ENCODE assay signal across 1 cellular context in the genomic region with DNA sequence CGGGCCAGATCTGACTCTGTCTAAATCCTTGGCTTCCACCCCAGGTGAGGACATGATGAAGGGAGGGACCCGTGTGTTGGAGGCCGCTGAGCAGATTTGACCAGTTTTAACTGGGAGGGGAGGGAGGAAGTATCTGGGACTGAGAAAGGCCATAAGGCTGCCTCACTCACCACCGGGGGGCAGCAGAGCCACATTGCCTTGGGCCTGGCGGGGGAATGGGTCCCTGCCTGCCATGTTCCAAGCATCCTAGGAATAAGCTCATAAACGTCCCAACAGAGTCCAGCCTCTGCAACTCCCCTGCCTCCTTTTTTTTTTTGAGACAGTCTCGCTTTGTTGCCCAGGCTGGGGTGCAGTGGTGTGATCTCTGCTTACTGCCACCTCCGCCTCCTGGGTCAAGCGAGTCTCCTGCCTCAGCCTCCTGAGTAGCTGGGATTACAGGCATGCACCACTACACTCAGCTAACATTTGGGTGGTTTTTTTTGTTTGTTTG.
TF ChIP-seq lines count a peak whose summit lies in the region.

No MANE protein-coding gene starts in this region.

TF ChIP-seq in HepG2, 621 proteins besides CTCF, POLR2A, EP300 and RAD21 (continued from another document and continues in another):
- TF ChIP-seq, protein P1, sequence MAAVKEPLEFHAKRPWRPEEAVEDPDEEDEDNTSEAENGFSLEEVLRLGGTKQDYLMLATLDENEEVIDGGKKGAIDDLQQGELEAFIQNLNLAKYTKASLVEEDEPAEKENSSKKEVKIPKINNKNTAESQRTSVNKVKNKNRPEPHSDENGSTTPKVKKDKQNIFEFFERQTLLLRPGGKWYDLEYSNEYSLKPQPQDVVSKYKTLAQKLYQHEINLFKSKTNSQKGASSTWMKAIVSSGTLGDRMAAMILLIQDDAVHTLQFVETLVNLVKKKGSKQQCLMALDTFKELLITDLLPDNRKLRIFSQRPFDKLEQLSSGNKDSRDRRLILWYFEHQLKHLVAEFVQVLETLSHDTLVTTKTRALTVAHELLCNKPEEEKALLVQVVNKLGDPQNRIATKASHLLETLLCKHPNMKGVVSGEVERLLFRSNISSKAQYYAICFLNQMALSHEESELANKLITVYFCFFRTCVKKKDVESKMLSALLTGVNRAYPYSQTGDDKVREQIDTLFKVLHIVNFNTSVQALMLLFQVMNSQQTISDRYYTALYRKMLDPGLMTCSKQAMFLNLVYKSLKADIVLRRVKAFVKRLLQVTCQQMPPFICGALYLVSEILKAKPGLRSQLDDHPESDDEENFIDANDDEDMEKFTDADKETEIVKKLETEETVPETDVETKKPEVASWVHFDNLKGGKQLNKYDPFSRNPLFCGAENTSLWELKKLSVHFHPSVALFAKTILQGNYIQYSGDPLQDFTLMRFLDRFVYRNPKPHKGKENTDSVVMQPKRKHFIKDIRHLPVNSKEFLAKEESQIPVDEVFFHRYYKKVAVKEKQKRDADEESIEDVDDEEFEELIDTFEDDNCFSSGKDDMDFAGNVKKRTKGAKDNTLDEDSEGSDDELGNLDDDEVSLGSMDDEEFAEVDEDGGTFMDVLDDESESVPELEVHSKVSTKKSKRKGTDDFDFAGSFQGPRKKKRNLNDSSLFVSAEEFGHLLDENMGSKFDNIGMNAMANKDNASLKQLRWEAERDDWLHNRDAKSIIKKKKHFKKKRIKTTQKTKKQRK (IDR thresholded peaks at IDR 0.05; ENCODE audit: low read length): no peak
- TF ChIP-seq, protein P2, sequence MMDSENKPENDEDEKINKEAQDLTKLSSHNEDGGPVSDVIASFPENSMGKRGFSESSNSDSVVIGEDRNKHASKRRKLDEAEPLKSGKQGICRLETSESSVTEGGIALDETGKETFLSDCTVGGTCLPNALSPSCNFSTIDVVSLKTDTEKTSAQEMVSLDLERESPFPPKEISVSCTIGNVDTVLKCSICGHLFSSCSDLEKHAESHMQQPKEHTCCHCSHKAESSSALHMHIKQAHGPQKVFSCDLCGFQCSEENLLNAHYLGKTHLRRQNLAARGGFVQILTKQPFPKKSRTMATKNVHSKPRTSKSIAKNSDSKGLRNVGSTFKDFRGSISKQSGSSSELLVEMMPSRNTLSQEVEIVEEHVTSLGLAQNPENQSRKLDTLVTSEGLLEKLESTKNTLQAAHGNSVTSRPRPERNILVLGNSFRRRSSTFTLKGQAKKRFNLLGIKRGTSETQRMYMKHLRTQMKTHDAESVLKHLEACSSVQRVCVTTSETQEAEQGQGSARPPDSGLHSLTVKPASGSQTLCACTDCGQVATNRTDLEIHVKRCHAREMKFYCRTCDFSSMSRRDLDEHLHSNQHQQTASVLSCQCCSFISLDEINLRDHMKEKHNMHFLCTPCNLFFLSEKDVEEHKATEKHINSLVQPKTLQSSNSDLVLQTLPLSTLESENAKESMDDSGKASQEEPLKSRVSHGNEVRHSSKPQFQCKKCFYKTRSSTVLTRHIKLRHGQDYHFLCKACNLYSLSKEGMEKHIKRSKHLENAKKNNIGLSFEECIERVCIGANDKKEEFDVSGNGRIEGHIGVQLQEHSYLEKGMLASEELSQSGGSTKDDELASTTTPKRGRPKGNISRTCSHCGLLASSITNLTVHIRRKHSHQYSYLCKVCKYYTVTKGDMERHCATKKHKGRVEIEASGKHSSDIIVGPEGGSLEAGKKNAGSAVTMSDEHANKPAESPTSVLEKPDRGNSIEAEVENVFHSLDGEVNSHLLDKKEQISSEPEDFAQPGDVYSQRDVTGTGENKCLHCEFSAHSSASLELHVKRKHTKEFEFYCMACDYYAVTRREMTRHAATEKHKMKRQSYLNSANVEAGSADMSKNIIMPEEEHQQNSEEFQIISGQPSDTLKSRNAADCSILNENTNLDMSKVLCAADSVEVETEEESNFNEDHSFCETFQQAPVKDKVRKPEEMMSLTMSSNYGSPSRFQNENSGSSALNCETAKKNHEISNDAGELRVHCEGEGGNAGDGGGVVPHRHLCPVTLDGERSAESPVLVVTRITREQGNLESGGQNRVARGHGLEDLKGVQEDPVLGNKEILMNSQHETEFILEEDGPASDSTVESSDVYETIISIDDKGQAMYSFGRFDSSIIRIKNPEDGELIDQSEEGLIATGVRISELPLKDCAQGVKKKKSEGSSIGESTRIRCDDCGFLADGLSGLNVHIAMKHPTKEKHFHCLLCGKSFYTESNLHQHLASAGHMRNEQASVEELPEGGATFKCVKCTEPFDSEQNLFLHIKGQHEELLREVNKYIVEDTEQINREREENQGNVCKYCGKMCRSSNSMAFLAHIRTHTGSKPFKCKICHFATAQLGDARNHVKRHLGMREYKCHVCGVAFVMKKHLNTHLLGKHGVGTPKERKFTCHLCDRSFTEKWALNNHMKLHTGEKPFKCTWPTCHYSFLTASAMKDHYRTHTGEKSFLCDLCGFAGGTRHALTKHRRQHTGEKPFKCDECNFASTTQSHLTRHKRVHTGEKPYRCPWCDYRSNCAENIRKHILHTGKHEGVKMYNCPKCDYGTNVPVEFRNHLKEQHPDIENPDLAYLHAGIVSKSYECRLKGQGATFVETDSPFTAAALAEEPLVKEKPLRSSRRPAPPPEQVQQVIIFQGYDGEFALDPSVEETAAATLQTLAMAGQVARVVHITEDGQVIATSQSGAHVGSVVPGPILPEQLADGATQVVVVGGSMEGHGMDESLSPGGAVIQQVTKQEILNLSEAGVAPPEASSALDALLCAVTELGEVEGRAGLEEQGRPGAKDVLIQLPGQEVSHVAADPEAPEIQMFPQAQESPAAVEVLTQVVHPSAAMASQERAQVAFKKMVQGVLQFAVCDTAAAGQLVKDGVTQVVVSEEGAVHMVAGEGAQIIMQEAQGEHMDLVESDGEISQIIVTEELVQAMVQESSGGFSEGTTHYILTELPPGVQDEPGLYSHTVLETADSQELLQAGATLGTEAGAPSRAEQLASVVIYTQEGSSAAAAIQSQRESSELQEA (CRISPR knock-in tag; IDR thresholded peaks at IDR 0.05; ENCODE audit: not compliant biosample characterization): peak; percentile 47
- TF ChIP-seq ZNF879 (CRISPR knock-in tag; IDR thresholded peaks at IDR 0.05) (no peak), ZNF790 (CRISPR knock-in tag; IDR thresholded peaks at IDR 0.05; ENCODE audit: borderline replicate concordance) (no peak), ZNF296 (CRISPR knock-in tag; conservative IDR thresholded peaks at IDR 0.05) (no peak), SSRP1 (CRISPR knock-in tag; IDR thresholded peaks at IDR 0.05) (no peak), ZNF232 (CRISPR knock-in tag; IDR thresholded peaks at IDR 0.05; ENCODE audit: borderline replicate concordance) (no peak), ARNT2 (CRISPR knock-in tag; IDR thresholded peaks at IDR 0.05; ENCODE audit: low read depth) (no peak), ZNF256 (CRISPR knock-in tag; conservative IDR thresholded peaks at IDR 0.05) (no peak), ZNF251 (CRISPR knock-in tag; IDR thresholded peaks at IDR 0.05) (no peak), ZNF160 (CRISPR knock-in tag; IDR thresholded peaks at IDR 0.05) (no peak), PHF20 (CRISPR knock-in tag; IDR thresholded peaks at IDR 0.05) (no peak), LCORL (IDR thresholded peaks at IDR 0.05) (no peak), LCORL (CRISPR knock-in tag; IDR thresholded peaks at IDR 0.05) (0 out of 2 replicates have a peak, but pooled peaks have one; percentile 30), GFI1 (CRISPR knock-in tag; IDR thresholded peaks at IDR 0.05; ENCODE audit: borderline replicate concordance) (no peak)
- TF ChIP-seq, protein P3, sequence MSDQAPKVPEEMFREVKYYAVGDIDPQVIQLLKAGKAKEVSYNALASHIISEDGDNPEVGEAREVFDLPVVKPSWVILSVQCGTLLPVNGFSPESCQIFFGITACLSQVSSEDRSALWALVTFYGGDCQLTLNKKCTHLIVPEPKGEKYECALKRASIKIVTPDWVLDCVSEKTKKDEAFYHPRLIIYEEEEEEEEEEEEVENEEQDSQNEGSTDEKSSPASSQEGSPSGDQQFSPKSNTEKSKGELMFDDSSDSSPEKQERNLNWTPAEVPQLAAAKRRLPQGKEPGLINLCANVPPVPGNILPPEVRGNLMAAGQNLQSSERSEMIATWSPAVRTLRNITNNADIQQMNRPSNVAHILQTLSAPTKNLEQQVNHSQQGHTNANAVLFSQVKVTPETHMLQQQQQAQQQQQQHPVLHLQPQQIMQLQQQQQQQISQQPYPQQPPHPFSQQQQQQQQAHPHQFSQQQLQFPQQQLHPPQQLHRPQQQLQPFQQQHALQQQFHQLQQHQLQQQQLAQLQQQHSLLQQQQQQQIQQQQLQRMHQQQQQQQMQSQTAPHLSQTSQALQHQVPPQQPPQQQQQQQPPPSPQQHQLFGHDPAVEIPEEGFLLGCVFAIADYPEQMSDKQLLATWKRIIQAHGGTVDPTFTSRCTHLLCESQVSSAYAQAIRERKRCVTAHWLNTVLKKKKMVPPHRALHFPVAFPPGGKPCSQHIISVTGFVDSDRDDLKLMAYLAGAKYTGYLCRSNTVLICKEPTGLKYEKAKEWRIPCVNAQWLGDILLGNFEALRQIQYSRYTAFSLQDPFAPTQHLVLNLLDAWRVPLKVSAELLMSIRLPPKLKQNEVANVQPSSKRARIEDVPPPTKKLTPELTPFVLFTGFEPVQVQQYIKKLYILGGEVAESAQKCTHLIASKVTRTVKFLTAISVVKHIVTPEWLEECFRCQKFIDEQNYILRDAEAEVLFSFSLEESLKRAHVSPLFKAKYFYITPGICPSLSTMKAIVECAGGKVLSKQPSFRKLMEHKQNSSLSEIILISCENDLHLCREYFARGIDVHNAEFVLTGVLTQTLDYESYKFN (CRISPR knock-in tag; conservative IDR thresholded peaks at IDR 0.05): no peak
- TF ChIP-seq, protein P4, sequence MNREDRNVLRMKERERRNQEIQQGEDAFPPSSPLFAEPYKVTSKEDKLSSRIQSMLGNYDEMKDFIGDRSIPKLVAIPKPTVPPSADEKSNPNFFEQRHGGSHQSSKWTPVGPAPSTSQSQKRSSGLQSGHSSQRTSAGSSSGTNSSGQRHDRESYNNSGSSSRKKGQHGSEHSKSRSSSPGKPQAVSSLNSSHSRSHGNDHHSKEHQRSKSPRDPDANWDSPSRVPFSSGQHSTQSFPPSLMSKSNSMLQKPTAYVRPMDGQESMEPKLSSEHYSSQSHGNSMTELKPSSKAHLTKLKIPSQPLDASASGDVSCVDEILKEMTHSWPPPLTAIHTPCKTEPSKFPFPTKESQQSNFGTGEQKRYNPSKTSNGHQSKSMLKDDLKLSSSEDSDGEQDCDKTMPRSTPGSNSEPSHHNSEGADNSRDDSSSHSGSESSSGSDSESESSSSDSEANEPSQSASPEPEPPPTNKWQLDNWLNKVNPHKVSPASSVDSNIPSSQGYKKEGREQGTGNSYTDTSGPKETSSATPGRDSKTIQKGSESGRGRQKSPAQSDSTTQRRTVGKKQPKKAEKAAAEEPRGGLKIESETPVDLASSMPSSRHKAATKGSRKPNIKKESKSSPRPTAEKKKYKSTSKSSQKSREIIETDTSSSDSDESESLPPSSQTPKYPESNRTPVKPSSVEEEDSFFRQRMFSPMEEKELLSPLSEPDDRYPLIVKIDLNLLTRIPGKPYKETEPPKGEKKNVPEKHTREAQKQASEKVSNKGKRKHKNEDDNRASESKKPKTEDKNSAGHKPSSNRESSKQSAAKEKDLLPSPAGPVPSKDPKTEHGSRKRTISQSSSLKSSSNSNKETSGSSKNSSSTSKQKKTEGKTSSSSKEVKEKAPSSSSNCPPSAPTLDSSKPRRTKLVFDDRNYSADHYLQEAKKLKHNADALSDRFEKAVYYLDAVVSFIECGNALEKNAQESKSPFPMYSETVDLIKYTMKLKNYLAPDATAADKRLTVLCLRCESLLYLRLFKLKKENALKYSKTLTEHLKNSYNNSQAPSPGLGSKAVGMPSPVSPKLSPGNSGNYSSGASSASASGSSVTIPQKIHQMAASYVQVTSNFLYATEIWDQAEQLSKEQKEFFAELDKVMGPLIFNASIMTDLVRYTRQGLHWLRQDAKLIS (CRISPR knock-in tag; IDR thresholded peaks at IDR 0.05): 0 out of 2 replicates have a peak, but pooled peaks have one; percentile 47
- TF ChIP-seq, protein P5, sequence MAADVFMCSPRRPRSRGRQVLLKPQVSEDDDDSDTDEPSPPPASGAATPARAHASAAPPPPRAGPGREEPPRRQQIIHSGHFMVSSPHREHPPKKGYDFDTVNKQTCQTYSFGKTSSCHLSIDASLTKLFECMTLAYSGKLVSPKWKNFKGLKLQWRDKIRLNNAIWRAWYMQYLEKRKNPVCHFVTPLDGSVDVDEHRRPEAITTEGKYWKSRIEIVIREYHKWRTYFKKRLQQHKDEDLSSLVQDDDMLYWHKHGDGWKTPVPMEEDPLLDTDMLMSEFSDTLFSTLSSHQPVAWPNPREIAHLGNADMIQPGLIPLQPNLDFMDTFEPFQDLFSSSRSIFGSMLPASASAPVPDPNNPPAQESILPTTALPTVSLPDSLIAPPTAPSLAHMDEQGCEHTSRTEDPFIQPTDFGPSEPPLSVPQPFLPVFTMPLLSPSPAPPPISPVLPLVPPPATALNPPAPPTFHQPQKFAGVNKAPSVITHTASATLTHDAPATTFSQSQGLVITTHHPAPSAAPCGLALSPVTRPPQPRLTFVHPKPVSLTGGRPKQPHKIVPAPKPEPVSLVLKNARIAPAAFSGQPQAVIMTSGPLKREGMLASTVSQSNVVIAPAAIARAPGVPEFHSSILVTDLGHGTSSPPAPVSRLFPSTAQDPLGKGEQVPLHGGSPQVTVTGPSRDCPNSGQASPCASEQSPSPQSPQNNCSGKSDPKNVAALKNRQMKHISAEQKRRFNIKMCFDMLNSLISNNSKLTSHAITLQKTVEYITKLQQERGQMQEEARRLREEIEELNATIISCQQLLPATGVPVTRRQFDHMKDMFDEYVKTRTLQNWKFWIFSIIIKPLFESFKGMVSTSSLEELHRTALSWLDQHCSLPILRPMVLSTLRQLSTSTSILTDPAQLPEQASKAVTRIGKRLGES (CRISPR knock-in tag; IDR thresholded peaks at IDR 0.05; ENCODE audit: borderline replicate concordance): no peak
- TF ChIP-seq, protein P6, sequence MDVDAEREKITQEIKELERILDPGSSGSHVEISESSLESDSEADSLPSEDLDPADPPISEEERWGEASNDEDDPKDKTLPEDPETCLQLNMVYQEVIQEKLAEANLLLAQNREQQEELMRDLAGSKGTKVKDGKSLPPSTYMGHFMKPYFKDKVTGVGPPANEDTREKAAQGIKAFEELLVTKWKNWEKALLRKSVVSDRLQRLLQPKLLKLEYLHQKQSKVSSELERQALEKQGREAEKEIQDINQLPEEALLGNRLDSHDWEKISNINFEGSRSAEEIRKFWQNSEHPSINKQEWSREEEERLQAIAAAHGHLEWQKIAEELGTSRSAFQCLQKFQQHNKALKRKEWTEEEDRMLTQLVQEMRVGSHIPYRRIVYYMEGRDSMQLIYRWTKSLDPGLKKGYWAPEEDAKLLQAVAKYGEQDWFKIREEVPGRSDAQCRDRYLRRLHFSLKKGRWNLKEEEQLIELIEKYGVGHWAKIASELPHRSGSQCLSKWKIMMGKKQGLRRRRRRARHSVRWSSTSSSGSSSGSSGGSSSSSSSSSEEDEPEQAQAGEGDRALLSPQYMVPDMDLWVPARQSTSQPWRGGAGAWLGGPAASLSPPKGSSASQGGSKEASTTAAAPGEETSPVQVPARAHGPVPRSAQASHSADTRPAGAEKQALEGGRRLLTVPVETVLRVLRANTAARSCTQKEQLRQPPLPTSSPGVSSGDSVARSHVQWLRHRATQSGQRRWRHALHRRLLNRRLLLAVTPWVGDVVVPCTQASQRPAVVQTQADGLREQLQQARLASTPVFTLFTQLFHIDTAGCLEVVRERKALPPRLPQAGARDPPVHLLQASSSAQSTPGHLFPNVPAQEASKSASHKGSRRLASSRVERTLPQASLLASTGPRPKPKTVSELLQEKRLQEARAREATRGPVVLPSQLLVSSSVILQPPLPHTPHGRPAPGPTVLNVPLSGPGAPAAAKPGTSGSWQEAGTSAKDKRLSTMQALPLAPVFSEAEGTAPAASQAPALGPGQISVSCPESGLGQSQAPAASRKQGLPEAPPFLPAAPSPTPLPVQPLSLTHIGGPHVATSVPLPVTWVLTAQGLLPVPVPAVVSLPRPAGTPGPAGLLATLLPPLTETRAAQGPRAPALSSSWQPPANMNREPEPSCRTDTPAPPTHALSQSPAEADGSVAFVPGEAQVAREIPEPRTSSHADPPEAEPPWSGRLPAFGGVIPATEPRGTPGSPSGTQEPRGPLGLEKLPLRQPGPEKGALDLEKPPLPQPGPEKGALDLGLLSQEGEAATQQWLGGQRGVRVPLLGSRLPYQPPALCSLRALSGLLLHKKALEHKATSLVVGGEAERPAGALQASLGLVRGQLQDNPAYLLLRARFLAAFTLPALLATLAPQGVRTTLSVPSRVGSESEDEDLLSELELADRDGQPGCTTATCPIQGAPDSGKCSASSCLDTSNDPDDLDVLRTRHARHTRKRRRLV (CRISPR knock-in tag; IDR thresholded peaks at IDR 0.05): no peak
